Comparison of ENCODE assay signal across 15 cellular contexts in genomic region chr12:114408415-114408814, GRCh38. TPM values are rescaled to one million over a fixed set of nuclear protein-coding genes. Genes with fewer than 3 reads are reported as not detected.
DNase-seq lines count a peak whose midpoint lies in the region; ATAC-seq and TF ChIP-seq lines count a peak whose summit lies in the region.
"Had no signal": no experiment of that assay in that cellular context is flagged by ENCODE, and none has a peak within 500 bp of the region (broad histone marks: within the 10 kb centered on the region; RNA-seq: fewer than 3 reads in every experiment).

No MANE protein-coding gene starts in this region.

- H3K9me1 ChIP-seq in IMR-90 (ENCODE audit: insufficient read depth, low read length), result no peaks in the 10 kb centered on the region

- no peak for TF ChIP-seq POLR2A in IMR-90 (IDR thresholded peaks at IDR 0.05; ENCODE audit: low read depth, low read length)
- TF ChIP-seq POLR2A in testis (IDR thresholded peaks at IDR 0.05), result no peak

- intact Hi-C loops in IMR-90 (cut with micrococcal nuclease), result no loop called here
- intact Hi-C loops in testis (cut with DNase I; ENCODE audit: low total_unique reads), result no loop called here

- H2BK5ac ChIP-seq in IMR-90 (ENCODE audit: low read depth, low read length, poor library complexity, severe bottlenecking), result peak overlapping the region; percentile 95

- 0 out of 3 replicates have a peak overlapping the region, but pooled peaks have one; percentile 26 for H2BK15ac ChIP-seq in IMR-90 (ENCODE audit: low read depth, low read length)

- no peaks in the 10 kb centered on the region for H3K9me3 ChIP-seq in IMR-90 (ENCODE audit: control insufficient read depth, insufficient read depth, low read length)
- no peaks in the 10 kb centered on the region for H3K9me3 ChIP-seq in testis
- H3K9me3 ChIP-seq: SJSA1 had no signal

- ATAC-seq in activated T-cell treated with anti-CD3 and anti-CD28 coated beads, Interleukin-2, amount 50 U/mL, for 4 hours, result no peak
- ATAC-seq in IMR-90 (ENCODE audit: low read depth), result peak; percentile 8
- no peak for ATAC-seq in stimulated activated naive CD8-positive, alpha-beta T cell treated with anti-CD3 and anti-CD28 coated beads, Interleukin-15, amount 100 ng/mL, for 72 hours
- no peak for ATAC-seq in stimulated activated effector memory CD8-positive, alpha-beta T cell treated with anti-CD3 and anti-CD28 coated beads, Interleukin-12 subunit alpha, Interleukin-12 subunit beta, amount 100 ng/mL, for 72 hours
- ATAC-seq: naive thymus-derived CD8-positive, alpha-beta T cell had no signal

- peak overlapping the region; percentile 88 for H2BK120ac ChIP-seq in IMR-90 (ENCODE audit: low read depth, low read length)

- H3K27ac ChIP-seq in IMR-90 (ENCODE audit: insufficient read depth, low read length), result peak overlapping the region; percentile 100
- H3K27ac ChIP-seq in testis, result no peak overlapping the region
- H3K27ac ChIP-seq: SJSA1 had no signal

- peak overlapping the region; percentile 97 for H3K4me3 ChIP-seq in IMR-90 (ENCODE audit: insufficient read depth, low read depth, low read length)
- peak overlapping the region; percentile 70 for H3K4me3 ChIP-seq in fibroblast of villous mesenchyme (ENCODE audit: low read depth, low read length)
- peak overlapping the region in 1 of 2 donors; percentile 30 for H3K4me3 ChIP-seq in testis
- H3K4me3 ChIP-seq: SJSA1 had no signal

- 0 out of 2 replicates have a peak, but pooled peaks cover 3% of the 10 kb centered on the region for H4K20me1 ChIP-seq in IMR-90 (ENCODE audit: insufficient read depth, low read length)

- H2BK20ac ChIP-seq in IMR-90 (ENCODE audit: low read depth, low read length), result no peak overlapping the region

- H3K36me3 Mint-ChIP-seq in activated T-cell treated with anti-CD3 and anti-CD28 coated beads, Interleukin-2, amount 50 U/mL, for 24 hours (ENCODE audit: low read depth), result no peaks in the 10 kb centered on the region
- no peaks in the 10 kb centered on the region for H3K36me3 Mint-ChIP-seq in activated T-cell treated with anti-CD3 and anti-CD28 coated beads, Interleukin-2, amount 50 U/mL, for 4 hours (ENCODE audit: insufficient read depth)
- no peaks in the 10 kb centered on the region for H3K36me3 Mint-ChIP-seq in stimulated activated effector memory CD8-positive, alpha-beta T cell treated with anti-CD3 and anti-CD28 coated beads, Interleukin-12 subunit alpha, Interleukin-12 subunit beta, amount 100 ng/mL, for 72 hours

- H3K27me3 ChIP-seq in IMR-90 (ENCODE audit: control insufficient read depth, insufficient read depth, low read length), result no peaks in the 10 kb centered on the region
- H3K27me3 ChIP-seq in testis, result no peaks in the 10 kb centered on the region

- BruUV-seq in IMR-90 (replicated peaks; lab: Mats Ljungman, UMichigan), result no TSS peak

- H3K79me1 ChIP-seq in IMR-90 (ENCODE audit: low read depth in 1 of 2, low read length in 2 of 2), result peaks cover 0 to 18% of the 10 kb centered on the region in 2 experiments; a peak in 2 of 4 replicates

- TF ChIP-seq CTCF in IMR-90 (conservative IDR thresholded peaks at IDR 0.05; ENCODE audit: low read depth, low read length) (no peak), fibroblast of villous mesenchyme (IDR thresholded peaks at IDR 0.05; ENCODE audit: insufficient read depth, low read depth, low read length) (no peak), testis (IDR thresholded peaks at IDR 0.05) (no peak)

- peak overlapping the region; percentile 91 for H2AK9ac ChIP-seq in IMR-90 (replicated peaks; ENCODE audit: low read depth, low read length, poor library complexity)

- H3K36me3 ChIP-seq in IMR-90 (ENCODE audit: control insufficient read depth, insufficient read depth, low read length), result peaks cover 3% of the 10 kb centered on the region; the same call in 1 of the 2 replicates
- no peaks in the 10 kb centered on the region for H3K36me3 ChIP-seq in testis (ENCODE audit: low read depth, missing control alignments)
- H3K36me3 ChIP-seq: SJSA1 had no signal

- H4K8ac ChIP-seq in IMR-90 (ENCODE audit: low read depth in 2 of 2, low read length in 2 of 2), result peak overlapping the region; percentile 90 to 94; a peak in 2 of 4 replicates

- peak overlapping the region; percentile 99 for H3K9ac ChIP-seq in IMR-90 (ENCODE audit: low read depth, low read length)

- H3K14ac ChIP-seq in IMR-90 (replicated peaks; ENCODE audit: low read depth, low read length), result peak overlapping the region; percentile 97

- dilution Hi-C loops in IMR-90 (cut with HindIII; ENCODE audit: low sequenced_read_pairs, unreplicated experiment), result no loop called here

- peak overlapping the region; percentile 99 for H3K56ac ChIP-seq in IMR-90 (ENCODE audit: extremely low read depth, insufficient read depth, low read length)

- H3K4me1 ChIP-seq in IMR-90 (ENCODE audit: control insufficient read depth, insufficient read depth, low read length), result peaks cover 13% of the 10 kb centered on the region
- peaks cover 3% of the 10 kb centered on the region for H3K4me1 ChIP-seq in testis
- H3K4me1 ChIP-seq: SJSA1 had no signal

- H3K27me3 Mint-ChIP-seq in activated T-cell treated with anti-CD3 and anti-CD28 coated beads, Interleukin-2, amount 50 U/mL, for 24 hours, result peaks cover 99% of the 10 kb centered on the region
- H3K27me3 Mint-ChIP-seq in activated T-cell treated with anti-CD3 and anti-CD28 coated beads, Interleukin-2, amount 50 U/mL, for 4 hours (ENCODE audit: low read depth), result peaks cover 95% of the 10 kb centered on the region
- H3K27me3 Mint-ChIP-seq in stimulated activated naive CD8-positive, alpha-beta T cell treated with anti-CD3 and anti-CD28 coated beads, Interleukin-15, amount 100 ng/mL, for 72 hours, result peaks cover 100% of the 10 kb centered on the region

- H3K18ac ChIP-seq in IMR-90 (ENCODE audit: low read depth, low read length), result peak overlapping the region; percentile 84

- peak overlapping the region; percentile 74; the same call in 1 of the 2 replicates for H4K5ac ChIP-seq in IMR-90 (ENCODE audit: low read depth, low read length)

- H4K91ac ChIP-seq in IMR-90 (ENCODE audit: insufficient read depth, low read depth, low read length), result peak overlapping the region; percentile 90

- H3K27ac Mint-ChIP-seq in activated T-cell treated with anti-CD3 and anti-CD28 coated beads, Interleukin-2, amount 50 U/mL, for 24 hours, result peak overlapping the region; percentile 72
- peak overlapping the region in 1 of 2 donors; percentile 6 for H3K27ac Mint-ChIP-seq in stimulated activated naive CD8-positive, alpha-beta T cell treated with anti-CD3 and anti-CD28 coated beads, Interleukin-15, amount 100 ng/mL, for 72 hours
- H3K27ac Mint-ChIP-seq in stimulated activated effector memory CD8-positive, alpha-beta T cell treated with anti-CD3 and anti-CD28 coated beads, Interleukin-12 subunit alpha, Interleukin-12 subunit beta, amount 100 ng/mL, for 72 hours, result no peak overlapping the region

- peak overlapping the region; percentile 35 for H2AK5ac ChIP-seq in IMR-90 (ENCODE audit: low read depth, low read length)

- H3K4ac ChIP-seq in IMR-90 (ENCODE audit: low read depth, low read length), result peak overlapping the region; percentile 97

- no peak overlapping the region for H3K4me3 Mint-ChIP-seq in activated T-cell treated with anti-CD3 and anti-CD28 coated beads, Interleukin-2, amount 50 U/mL, for 24 hours
- H3K4me3 Mint-ChIP-seq in activated T-cell treated with anti-CD3 and anti-CD28 coated beads, Interleukin-2, amount 50 U/mL, for 4 hours, result no peak overlapping the region
- peak overlapping the region; percentile 41 to 76 for H3K4me3 Mint-ChIP-seq in stimulated activated naive CD8-positive, alpha-beta T cell treated with anti-CD3 and anti-CD28 coated beads, Interleukin-15, amount 100 ng/mL, for 72 hours
- no peak overlapping the region for H3K4me3 Mint-ChIP-seq in stimulated activated effector memory CD8-positive, alpha-beta T cell treated with anti-CD3 and anti-CD28 coated beads, Interleukin-12 subunit alpha, Interleukin-12 subunit beta, amount 100 ng/mL, for 72 hours

- 10% methylated on average over 2 of the region's 19 CpGs; no CpG with 5 or more reads in 1 of the 2 experiments for WGBS in IMR-90 (ENCODE audit: extremely low coverage in 2 of 2, insufficient read length in 1 of 2), 2 experiments
- WGBS in testis, 2 donors, result 4 to 7% methylated on average over 19 of the region's 19 CpGs

- H3K23ac ChIP-seq in IMR-90 (ENCODE audit: low read depth, low read length), result peak overlapping the region; percentile 98

- POLR2A ChIA-PET in IMR-90 (lab: Charles Lee; ENCODE audit: unreplicated experiment), result no interaction called here

- in situ Hi-C loops in IMR-90 (cut with MboI; ENCODE audit: low sequenced_read_pairs), result loop anchor here (25.0 kb wide), 2 partner anchors 929 to 1221 kb away; partner anchors contain the start of genes DDX54 and RITA1

- peaks cover 7% of the 10 kb centered on the region for H3K4me1 Mint-ChIP-seq in activated T-cell treated with anti-CD3 and anti-CD28 coated beads, Interleukin-2, amount 50 U/mL, for 24 hours (ENCODE audit: low read depth)
- H3K4me1 Mint-ChIP-seq in activated T-cell treated with anti-CD3 and anti-CD28 coated beads, Interleukin-2, amount 50 U/mL, for 4 hours (ENCODE audit: low read depth), result peaks cover 7% of the 10 kb centered on the region
- H3K4me1 Mint-ChIP-seq in stimulated activated naive CD8-positive, alpha-beta T cell treated with anti-CD3 and anti-CD28 coated beads, Interleukin-15, amount 100 ng/mL, for 72 hours, result peaks cover 38% of the 10 kb centered on the region
- H3K4me1 Mint-ChIP-seq in stimulated activated effector memory CD8-positive, alpha-beta T cell treated with anti-CD3 and anti-CD28 coated beads, Interleukin-12 subunit alpha, Interleukin-12 subunit beta, amount 100 ng/mL, for 72 hours, result peaks cover 5% of the 10 kb centered on the region

- peak overlapping the region; percentile 72 for H3K4me2 ChIP-seq in IMR-90 (ENCODE audit: low read depth, low read length)

- peak overlapping the region; percentile 83 for H2AFZ ChIP-seq in IMR-90 (replicated peaks; ENCODE audit: low read length, poor library complexity)

- H3K9me3 Mint-ChIP-seq in activated T-cell treated with anti-CD3 and anti-CD28 coated beads, Interleukin-2, amount 50 U/mL, for 24 hours, result no peaks in the 10 kb centered on the region
- no peaks in the 10 kb centered on the region for H3K9me3 Mint-ChIP-seq in activated T-cell treated with anti-CD3 and anti-CD28 coated beads, Interleukin-2, amount 50 U/mL, for 4 hours
- H3K9me3 Mint-ChIP-seq in stimulated activated naive CD8-positive, alpha-beta T cell treated with anti-CD3 and anti-CD28 coated beads, Interleukin-15, amount 100 ng/mL, for 72 hours, result no peaks in the 10 kb centered on the region
- peaks cover 3% of the 10 kb centered on the region for H3K9me3 Mint-ChIP-seq in stimulated activated effector memory CD8-positive, alpha-beta T cell treated with anti-CD3 and anti-CD28 coated beads, Interleukin-12 subunit alpha, Interleukin-12 subunit beta, amount 100 ng/mL, for 72 hours

- CTCF ChIA-PET in IMR-90 (lab: Yijun Ruan, JAX), result interaction anchor here (0.9 to 2.6 kb wide), 2 partner anchors 67 to 100 kb away, joined by 3 to 9 read pairs; no protein-coding TSS in a partner anchor

- no peak for TF ChIP-seq RAD21 in IMR-90 (IDR thresholded peaks at IDR 0.05; ENCODE audit: low read length)

- no peak for DNase-seq in activated T-cell treated with anti-CD3 and anti-CD28 coated beads, Interleukin-2, amount 50 U/mL, for 24 hours
- no peak for DNase-seq in activated T-cell treated with anti-CD3 and anti-CD28 coated beads, Interleukin-2, amount 50 U/mL, for 4 hours
- DNase-seq in IMR-90 (no peak), fibroblast of villous mesenchyme (ENCODE audit: low read depth) (no peak), testis (no peak)
- no peak for DNase-seq in stimulated activated naive CD8-positive, alpha-beta T cell treated with anti-CD3 and anti-CD28 coated beads, Interleukin-15, amount 100 ng/mL, for 72 hours
- DNase-seq in stimulated activated effector memory CD8-positive, alpha-beta T cell treated with anti-CD3 and anti-CD28 coated beads, Interleukin-12 subunit alpha, Interleukin-12 subunit beta, amount 100 ng/mL, for 72 hours (ENCODE audit: low spot score in 2 of 2), result no peak
- DNase-seq in stimulated activated CD8-positive, alpha-beta memory T cell treated with anti-CD3 and anti-CD28 coated beads, Interleukin-4, amount 100 ng/mL, for 48 hours, result no peak
- DNase-seq: amniotic stem cell; kidney; naive thymus-derived CD8-positive, alpha-beta T cell; NCI-H2171 treated with DMSO at 0.1 percent for 48 hours had no signal

RNA-seq across cellular contexts. Expression of gene TBX5, which starts 2.5 kb away (rescaled TPM):
- total RNA-seq in activated T-cell treated with anti-CD3 and anti-CD28 coated beads, Interleukin-2, amount 50 U/mL, for 4 hours, result not detected
- total RNA-seq in IMR-90 (2012; rRNA removed), result 10.8 and 13.3 TPM in 2 replicates
- 14.7 and 16.6 TPM in 2 replicates for polyA plus RNA-seq in IMR-90 (2012; rRNA removed)
- polyA plus RNA-seq in IMR-90 (2012; cell fraction: cytosol; rRNA removed), result 8.9 and 16.8 TPM in 2 replicates
- polyA plus RNA-seq in IMR-90 (2012; cell fraction: nucleus; rRNA removed; ENCODE audit: low replicate concordance), result 36.1 and 51.2 TPM in 2 replicates
- 0.43 and 1.9 TPM in 2 replicates for total RNA-seq in fibroblast of villous mesenchyme
- total RNA-seq in testis, result under 1 TPM in 1 of 2 donors, not detected in 1; 0.12 TPM
- 0.62 TPM for polyA plus RNA-seq in testis (ENCODE audit: insufficient read depth, low read depth, low replicate concordance)
- total RNA-seq: dermis microvascular lymphatic vessel endothelial cell; frontal cortex; kidney; naive thymus-derived CD8-positive, alpha-beta T cell; SJSA1 had no signal
- polyA plus RNA-seq: naive thymus-derived CD8-positive, alpha-beta T cell had no signal

Comparison
In these comparisons a context has a peak if more than half of its experiments do, and no peak if none do; other contexts are left out.
1. H3K4me3 Mint-ChIP-seq: peak in stimulated activated naive CD8-positive, alpha-beta T cell treated with anti-CD3 and anti-CD28 coated beads, Interleukin-15, amount 100 ng/mL, for 72 hours (2 of 2); none in activated T-cell treated with anti-CD3 and anti-CD28 coated beads, Interleukin-2, amount 50 U/mL, for 24 hours (single experiment), activated T-cell treated with anti-CD3 and anti-CD28 coated beads, Interleukin-2, amount 50 U/mL, for 4 hours (single experiment) and stimulated activated effector memory CD8-positive, alpha-beta T cell treated with anti-CD3 and anti-CD28 coated beads, Interleukin-12 subunit alpha, Interleukin-12 subunit beta, amount 100 ng/mL, for 72 hours (single experiment).